ENCODE assay signal across 9 cellular contexts in the genomic region with DNA sequence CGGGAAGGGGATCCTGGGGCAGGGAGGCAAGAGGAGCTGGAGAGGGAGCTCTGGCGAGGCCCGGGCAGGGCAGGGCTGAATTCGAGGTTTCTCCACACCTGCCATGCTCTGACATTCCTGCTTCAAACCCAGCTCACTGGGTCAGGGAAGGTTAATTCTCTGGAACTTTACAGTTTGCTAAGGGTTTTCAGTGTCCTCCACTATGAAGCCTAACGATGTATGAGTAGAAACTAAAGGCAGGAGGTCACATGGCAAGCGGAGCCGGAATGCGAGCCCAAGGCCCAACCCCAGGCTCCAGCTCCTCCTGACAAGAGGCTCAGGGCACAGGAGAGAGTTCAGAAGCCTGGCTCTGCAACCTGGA. TPM values are rescaled to one million over a fixed set of nuclear protein-coding genes. Genes with fewer than 3 reads are reported as not detected.
DNase-seq lines count a peak whose midpoint lies in the region; ATAC-seq and TF ChIP-seq lines count a peak whose summit lies in the region.
"Had no signal": no experiment of that assay in that cellular context is flagged by ENCODE, and none has a peak within 500 bp of the region (broad histone marks: within the 10 kb centered on the region; RNA-seq: fewer than 3 reads in every experiment).

No MANE protein-coding gene starts in this region.

- no peak overlapping the region for H3K4me3 Mint-ChIP-seq in MCF 10A (ENCODE audit: unreplicated experiment)

- H3K4me3 ChIP-seq in breast epithelium = peak overlapping the region in 2 of 3 donors; percentile 45 to 60
- no peak overlapping the region for H3K4me3 ChIP-seq in brain microvascular endothelial cell (ENCODE audit: low read depth, low read length)
- H3K4me3 ChIP-seq in mucosa of descending colon = no peak overlapping the region
- peak overlapping the region in 1 of 2 donors; percentile 44 for H3K4me3 ChIP-seq in uterus

- intact Hi-C loops in breast epithelium (cut with DNase I; ENCODE audit: low total_unique reads) = loop anchor here (5.0 to 10.0 kb wide), 2 partner anchors 83 to 105 kb away; partner anchors contain the start of gene GFAP
- intact Hi-C loops in MCF 10A (cut with micrococcal nuclease) = loop anchor here (1.0 kb wide), 2 partner anchors 102 to 247 kb away; no protein-coding TSS in a partner anchor
- intact Hi-C loops in mucosa of descending colon (cut with DNase I, micrococcal nuclease) = loop anchor here in 1 of 2 donors (5.0 to 10.0 kb wide), 2 partner anchors 100 to 247 kb away; no protein-coding TSS in a partner anchor
- intact Hi-C loops in uterus (cut with DNase I; ENCODE audit: low total_unique reads) = loop anchor here (5.0 kb wide), 1 partner anchor 100 kb away; no protein-coding TSS in a partner anchor

- H3K27ac ChIP-seq in breast epithelium (peak overlapping the region; percentile 78 to 87), brain microvascular endothelial cell (no peak overlapping the region), uterus (peak overlapping the region; percentile 80 to 86)

- no peaks in the 10 kb centered on the region for H3K27me3 ChIP-seq in breast epithelium
- no peaks in the 10 kb centered on the region for H3K27me3 ChIP-seq in brain microvascular endothelial cell (replicated peaks)
- H3K27me3 ChIP-seq in uterus = no peaks in the 10 kb centered on the region

- in situ Hi-C loops in brain microvascular endothelial cell (cut with HindIII; ENCODE audit: low pct_ligation_motif_present, low sequenced_read_pairs) = loop anchor here (25.0 kb wide), 1 partner anchor 110 kb away; the partner anchor contains the start of gene GFAP

- H3K27me3 Mint-ChIP-seq in MCF 10A (ENCODE audit: insufficient read depth, unreplicated experiment) = no peaks in the 10 kb centered on the region

- DNase-seq in breast epithelium (ENCODE audit: low spot score in 2 of 2) (no peak), MCF 10A (ENCODE audit: unreplicated experiment) (no peak), brain microvascular endothelial cell (no peak), mucosa of descending colon (no peak), uterus (no peak)
- DNase-seq in activated naive CD4-positive, alpha-beta T cell treated with anti-CD3 and anti-CD28 coated beads, Interleukin-2, amount 50 U/mL, for 16 hours = no peak
- DNase-seq: cortex of kidney had no signal

- H3K9me3 Mint-ChIP-seq in MCF 10A (ENCODE audit: unreplicated experiment) = no peaks in the 10 kb centered on the region

- no peak for TF ChIP-seq CTCF in breast epithelium (IDR thresholded peaks at IDR 0.05)
- TF ChIP-seq CTCF in MCF 10A (IDR thresholded peaks at IDR 0.05; ENCODE audit: unreplicated experiment) = no peak
- peak; percentile 0 for TF ChIP-seq CTCF in brain microvascular endothelial cell (IDR thresholded peaks at IDR 0.05; ENCODE audit: low read depth, low read length, missing control alignments)
- no peak for TF ChIP-seq CTCF in mucosa of descending colon (IDR thresholded peaks at IDR 0.05)
- no peak for TF ChIP-seq CTCF in uterus (IDR thresholded peaks at IDR 0.05)

- H3K36me3 Mint-ChIP-seq in MCF 10A (ENCODE audit: insufficient read depth, unreplicated experiment) = peaks cover 13% of the 10 kb centered on the region

- TF ChIP-seq POLR2A in breast epithelium (IDR thresholded peaks at IDR 0.05) = no peak
- no peak for TF ChIP-seq POLR2A in uterus (IDR thresholded peaks at IDR 0.05)

- no peaks in the 10 kb centered on the region for H3K9me3 ChIP-seq in breast epithelium
- H3K9me3 ChIP-seq in mucosa of descending colon = no peaks in the 10 kb centered on the region
- H3K9me3 ChIP-seq in uterus = no peaks in the 10 kb centered on the region

- no TSS peak for BruUV-seq in MCF 10A (replicated peaks; lab: Mats Ljungman, UMichigan)

- no peaks in the 10 kb centered on the region for H3K36me3 ChIP-seq in breast epithelium
- peaks cover 3% of the 10 kb centered on the region for H3K36me3 ChIP-seq in brain microvascular endothelial cell (replicated peaks)
- H3K36me3 ChIP-seq in mucosa of descending colon (ENCODE audit: low read depth) = no peaks in the 10 kb centered on the region
- no peaks in the 10 kb centered on the region for H3K36me3 ChIP-seq in uterus

- no peak overlapping the region for H3K27ac Mint-ChIP-seq in MCF 10A (ENCODE audit: low read depth, unreplicated experiment)

- POLR2A ChIA-PET in MCF 10A (lab: Yijun Ruan, JAX) = interaction anchor here (0.6 to 5.6 kb wide), 7 partner anchors 9 to 123 kb away, joined by 3 to 51 read pairs (median 4); partner anchors contain the start of gene EFTUD2

- H3K4me1 ChIP-seq in breast epithelium (peaks cover 7 to 13% of the 10 kb centered on the region in 2 donors), mucosa of descending colon (ENCODE audit: low read depth) (peaks cover 18% of the 10 kb centered on the region), uterus (peaks cover 0 to 24% of the 10 kb centered on the region in 2 donors)

- H3K4me1 Mint-ChIP-seq in MCF 10A (ENCODE audit: insufficient read depth, unreplicated experiment) = peaks cover 18% of the 10 kb centered on the region

- ATAC-seq in mucosa of descending colon = peak; percentile 23
- ATAC-seq in HG03108 (IDR thresholded peaks at IDR 0.05; ENCODE audit: unreplicated experiment) = no peak
- no peak for ATAC-seq in GM21526 (IDR thresholded peaks at IDR 0.05; ENCODE audit: low FRiP score, unreplicated experiment)

- CTCF ChIA-PET in MCF 10A (lab: Yijun Ruan, JAX) = interaction anchor here (0.5 to 12.2 kb wide), 40 partner anchors 9 to 320 kb away, joined by 3 to 211 read pairs (median 4); partner anchors contain the start of genes ACBD4, EFTUD2, GFAP and PLCD3

RNA-seq across cellular contexts. Expression of gene DCAKD, which starts 29.2 kb away (rescaled TPM):
- total RNA-seq in breast epithelium (10 to 100 TPM; 44.0 to 76.8 (median 48.2) TPM), MCF 10A (2022) (23.1 and 23.3 TPM in 2 replicates), mucosa of descending colon (10 to 100 TPM; 21.6 to 29.0 (median 24.8) TPM), uterus (10 to 100 TPM; 26.8 to 57.1 (median 37.7) TPM)

RNA-seq across cellular contexts. Expression of gene NMT1, which starts 38.8 kb away (rescaled TPM):
- 100 to 1,000 TPM in 1 of 3 donors, 10 to 100 TPM in 2; 81.9 to 130 (median 84.0) TPM for total RNA-seq in breast epithelium
- 85.3 and 89.7 TPM in 2 replicates for total RNA-seq in MCF 10A (2022)
- total RNA-seq in mucosa of descending colon = 10 to 100 TPM; 47.0 to 94.0 (median 76.1) TPM
- 100 to 1,000 TPM in 1 of 4 donors, 10 to 100 TPM in 3; 25.6 to 115 (median 72.3) TPM for total RNA-seq in uterus

RNA-seq across cellular contexts. Expression of gene C1QL1, which starts 54.2 kb away (rescaled TPM):
- total RNA-seq in breast epithelium (1 to 10 TPM in 1 of 3 donors, under 1 TPM in 1, not detected in 1; 0.98 to 7.2 TPM), MCF 10A (2022) (0.56 and 0.96 TPM in 2 replicates), mucosa of descending colon (1 to 10 TPM in 1 of 3 donors, under 1 TPM in 2; 0.29 to 6.5 (median 0.60) TPM), uterus (10 to 100 TPM in 1 of 4 donors, 1 to 10 TPM in 1, under 1 TPM in 1, not detected in 1; 0.51 to 20.3 (median 3.3) TPM)

Comparison
In these comparisons a context has a peak if more than half of its experiments do, and no peak if none do; other contexts are left out.
1. H3K4me3 ChIP-seq: peak in breast epithelium (2 of 3); none in brain microvascular endothelial cell (single experiment) and mucosa of descending colon (single experiment).